In genomic region chrX:120308558-120308957, GRCh38 we compare ENCODE assay signal across 1 cellular context.
TF ChIP-seq lines count a peak whose summit lies in the region.

No MANE protein-coding gene starts in this region.

TF ChIP-seq in H1, 55 proteins besides CTCF, POLR2A, EP300 and RAD21 (continued from another document):
- no peak for TF ChIP-seq GTF2F1 (IDR thresholded peaks at IDR 0.05; ENCODE audit: borderline replicate concordance, low read depth, low read length)
- TF ChIP-seq YY1 (IDR thresholded peaks at IDR 0.05; ENCODE audit: low read depth, low read length): no peak
- TF ChIP-seq KDM4A (IDR thresholded peaks at IDR 0.05; ENCODE audit: low read depth, low read length, severe bottlenecking): no peak
- no peak for TF ChIP-seq USF2 (IDR thresholded peaks at IDR 0.05; ENCODE audit: low read length)
- no peak for TF ChIP-seq HDAC6 (IDR thresholded peaks at IDR 0.05; ENCODE audit: low read depth, low read length)
- no peak for TF ChIP-seq BRCA1 (IDR thresholded peaks at IDR 0.05; ENCODE audit: low read depth, low read length)
- TF ChIP-seq SIRT6 (IDR thresholded peaks at IDR 0.05; ENCODE audit: low read length): no peak
- TF ChIP-seq CBX5 (IDR thresholded peaks at IDR 0.05; ENCODE audit: low read depth, low read length): no peak
- TF ChIP-seq SAP30 (IDR thresholded peaks at IDR 0.05; ENCODE audit: insufficient read depth, insufficient replicate concordance, low read length): no peak
